In genomic region chr13:42990991-42991891, GRCh38 we compare ENCODE assay signal across 8 cellular contexts. TPM values are rescaled to one million over a fixed set of nuclear protein-coding genes. Genes with fewer than 3 reads are reported as not detected.
A peak's percentile ranks its signal among the peaks of the same experiment; 100 is the strongest.
DNase-seq lines count a peak whose midpoint lies in the region; ATAC-seq and TF ChIP-seq lines count a peak whose summit lies in the region.

No MANE protein-coding gene starts in this region.

- intact Hi-C loops in ascending aorta (cut with DNase I) (no loop called here), sciatic nerve (cut with DNase I) (no loop called here)

- peak overlapping the region; percentile 86 for H3K4me3 Mint-ChIP-seq in activated T-cell treated with anti-CD3 and anti-CD28 coated beads, Interleukin-2, amount 50 U/mL, for 24 hours

- H3K27ac Mint-ChIP-seq in activated T-cell treated with anti-CD3 and anti-CD28 coated beads, Interleukin-2, amount 50 U/mL, for 24 hours, result peak overlapping the region; percentile 99

- no peaks in the 10 kb centered on the region for H3K27me3 Mint-ChIP-seq in activated T-cell treated with anti-CD3 and anti-CD28 coated beads, Interleukin-2, amount 50 U/mL, for 24 hours

- peaks cover 6% of the 10 kb centered on the region for H3K36me3 Mint-ChIP-seq in activated T-cell treated with anti-CD3 and anti-CD28 coated beads, Interleukin-2, amount 50 U/mL, for 24 hours (ENCODE audit: low read depth)

- TF ChIP-seq CTCF in ascending aorta (IDR thresholded peaks at IDR 0.05) (no peak), liver (IDR thresholded peaks at IDR 0.05; ENCODE audit: low read depth, low read length, missing input control) (no peak)

- ATAC-seq in GM21528 (IDR thresholded peaks at IDR 0.05; ENCODE audit: low FRiP score, unreplicated experiment) (no peak), sciatic nerve (no peak)

- H3K9me3 ChIP-seq in ascending aorta (no peaks in the 10 kb centered on the region), liver (ENCODE audit: control insufficient read depth in 4 of 4, low read length in 3 of 4) (no peaks in the 10 kb centered on the region), thymus (ENCODE audit: control insufficient read depth) (no peaks in the 10 kb centered on the region)

- peak overlapping the region; percentile 66 to 97 for H3K9ac ChIP-seq in liver (ENCODE audit: low read depth in 1 of 2, low read length in 2 of 2)

- no peak for TF ChIP-seq RAD21 in liver (IDR thresholded peaks at IDR 0.05)

- WGBS in liver, result 63% methylated on average over 17 of the region's 17 CpGs
- WGBS in thymus, result 65% methylated on average over 17 of the region's 17 CpGs

- H3K27ac ChIP-seq in ascending aorta (peak overlapping the region in 1 of 2 donors; percentile 70), liver (ENCODE audit: low read depth in 1 of 2, low read length in 2 of 2) (peak overlapping the region; percentile 76 to 77), thymus (ENCODE audit: low read depth) (peak overlapping the region; percentile 99)

- H3K27me3 ChIP-seq in ascending aorta, result no peaks in the 10 kb centered on the region
- H3K27me3 ChIP-seq in liver (ENCODE audit: control insufficient read depth in 4 of 4, insufficient read depth in 4 of 4, low read length in 3 of 4), result no peaks in the 10 kb centered on the region
- no peaks in the 10 kb centered on the region for H3K27me3 ChIP-seq in thymus (ENCODE audit: control insufficient read depth, insufficient read depth)

- no peak for DNase-seq in activated T-cell treated with anti-CD3 and anti-CD28 coated beads, Interleukin-2, amount 50 U/mL, for 24 hours
- DNase-seq in activated T-cell treated with anti-CD3 and anti-CD28 coated beads for 4 hours (no peak), ascending aorta (ENCODE audit: low spot score in 2 of 2) (no peak), mucosa of gallbladder (ENCODE audit: low spot score) (no peak), sciatic nerve (ENCODE audit: low spot score) (no peak)

- H3K9me3 Mint-ChIP-seq in activated T-cell treated with anti-CD3 and anti-CD28 coated beads, Interleukin-2, amount 50 U/mL, for 24 hours, result no peaks in the 10 kb centered on the region

- H3K4me1 Mint-ChIP-seq in activated T-cell treated with anti-CD3 and anti-CD28 coated beads, Interleukin-2, amount 50 U/mL, for 24 hours (ENCODE audit: low read depth), result peaks cover 60% of the 10 kb centered on the region

- peak overlapping the region; percentile 71 to 83 for H3K4me3 ChIP-seq in ascending aorta
- peak overlapping the region; percentile 45 to 76 (median 75) for H3K4me3 ChIP-seq in liver (ENCODE audit: low read depth in 1 of 3, low read length in 3 of 3)
- H3K4me3 ChIP-seq in thymus (ENCODE audit: low read length), result peak overlapping the region; percentile 95

- H3K4me1 ChIP-seq in ascending aorta (peaks cover 0 to 2% of the 10 kb centered on the region in 2 donors), liver (ENCODE audit: control insufficient read depth in 4 of 4, insufficient read depth in 4 of 4, low read length in 3 of 4) (peaks cover 2 to 15% (median 6%) of the 10 kb centered on the region in 4 donors), thymus (ENCODE audit: control insufficient read depth, insufficient read depth, low read length) (peaks cover 18% of the 10 kb centered on the region)

- no peaks in the 10 kb centered on the region for H3K36me3 ChIP-seq in ascending aorta
- H3K36me3 ChIP-seq in liver (ENCODE audit: control insufficient read depth in 4 of 4, insufficient read depth in 3 of 4, low read depth in 1 of 4, low read length in 3 of 4), result no peaks in the 10 kb centered on the region
- no peaks in the 10 kb centered on the region for H3K36me3 ChIP-seq in thymus (ENCODE audit: control insufficient read depth, insufficient read depth)

TF ChIP-seq in liver, 16 proteins besides CTCF, POLR2A, EP300 and RAD21:
- no peak for TF ChIP-seq JUND (IDR thresholded peaks at IDR 0.05)
- TF ChIP-seq REST (IDR thresholded peaks at IDR 0.05), result no peak
- no peak for TF ChIP-seq EGR1 (IDR thresholded peaks at IDR 0.05; ENCODE audit: low read depth in 2 of 2)
- TF ChIP-seq ATF3 (IDR thresholded peaks at IDR 0.05), result no peak
- no peak for TF ChIP-seq FOXA1 (IDR thresholded peaks at IDR 0.05)
- TF ChIP-seq GABPA (IDR thresholded peaks at IDR 0.05 in 1 of 2, conservative IDR thresholded peaks at IDR 0.05 in 1 of 2), result no peak
- TF ChIP-seq FOXA2 (IDR thresholded peaks at IDR 0.05), result no peak
- no peak for TF ChIP-seq RXRA (IDR thresholded peaks at IDR 0.05)
- TF ChIP-seq MAX (IDR thresholded peaks at IDR 0.05), result no peak
- TF ChIP-seq SP1 (IDR thresholded peaks at IDR 0.05), result no peak
- no peak for TF ChIP-seq ZBTB33 (IDR thresholded peaks at IDR 0.05)
- TF ChIP-seq TAF1 (conservative IDR thresholded peaks at IDR 0.05), result no peak
- no peak for TF ChIP-seq HNF4A (conservative IDR thresholded peaks at IDR 0.05)
- TF ChIP-seq NR2F2 (IDR thresholded peaks at IDR 0.05), result no peak
- TF ChIP-seq YY1 (IDR thresholded peaks at IDR 0.05), result no peak
TF ChIP-seq in liver: peak in this region for 0.

RNA-seq across cellular contexts. Expression of gene EPSTI1, which starts 0.8 kb away (rescaled TPM):
- total RNA-seq in ascending aorta (3.2 TPM), liver (10 to 100 TPM in 1 of 2 donors, 1 to 10 TPM in 1; 5.3 to 20.3 TPM), mucosa of gallbladder (9.0 TPM), sciatic nerve (7.8 TPM)
- polyA plus RNA-seq in liver (1 to 10 TPM; 2.1 to 3.1 TPM), thymus (27.2 TPM)

RNA-seq across cellular contexts. Expression of gene DNAJC15, which starts 32.1 kb away (rescaled TPM):
- total RNA-seq in ascending aorta (2.3 TPM), liver (10 to 100 TPM in 1 of 2 donors, 1 to 10 TPM in 1; 5.8 to 17.8 TPM), mucosa of gallbladder (17.6 TPM), sciatic nerve (6.2 TPM)
- polyA plus RNA-seq in liver (10 to 100 TPM; 10.2 to 55.4 TPM), thymus (20.6 TPM)
